15 cellular contexts compared by ENCODE assay signal in the genomic region with DNA sequence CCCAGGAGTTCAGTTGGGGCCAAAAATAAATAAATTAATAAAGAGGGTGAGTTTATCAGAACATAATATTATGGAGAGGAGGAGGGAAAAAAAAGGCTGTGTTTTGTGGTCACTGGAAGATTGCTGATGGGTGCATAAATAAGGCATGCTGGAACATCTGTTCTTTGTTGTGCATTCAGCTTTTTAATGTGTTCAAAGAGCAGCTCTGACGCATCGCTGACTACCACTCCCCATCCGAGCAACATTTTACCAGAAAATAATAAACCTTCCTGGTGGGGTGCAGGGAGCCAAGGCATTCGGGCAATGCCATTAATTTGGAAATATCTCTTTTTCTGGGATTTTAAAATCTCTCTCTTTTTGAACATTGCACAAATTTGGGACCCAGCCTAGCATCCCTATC.
A peak's percentile ranks its signal among the peaks of the same experiment; 100 is the strongest.
DNase-seq lines count a peak whose midpoint lies in the region; ATAC-seq and TF ChIP-seq lines count a peak whose summit lies in the region.
"Had no signal": no experiment of that assay in that cellular context is flagged by ENCODE, and none has a peak within 500 bp of the region (broad histone marks: within the 10 kb centered on the region; RNA-seq: fewer than 3 reads in every experiment).

No MANE protein-coding gene starts in this region.

- H3K4me2 ChIP-seq in BLaER1: peak overlapping the region; percentile 65

- peaks cover 3% of the 10 kb centered on the region; the same call in 1 of the 2 replicates for H3K9me3 ChIP-seq in BLaER1

- peaks cover 0 to 4% of the 10 kb centered on the region in 2 donors for H3K9me3 Mint-ChIP-seq in stimulated activated naive CD8-positive, alpha-beta T cell treated with anti-CD3 and anti-CD28 coated beads, Interleukin-15, amount 100 ng/mL, for 72 hours

- peaks cover 8% of the 10 kb centered on the region for H3K27me3 Mint-ChIP-seq in stimulated activated naive CD8-positive, alpha-beta T cell treated with anti-CD3 and anti-CD28 coated beads, Interleukin-15, amount 100 ng/mL, for 72 hours

- in situ Hi-C loops in astrocyte of the spinal cord (cut with HindIII; ENCODE audit: low sequenced_read_pairs): no loop called here

- H3K4me1 Mint-ChIP-seq in stimulated activated naive CD8-positive, alpha-beta T cell treated with anti-CD3 and anti-CD28 coated beads, Interleukin-15, amount 100 ng/mL, for 72 hours: no peaks in the 10 kb centered on the region

- H3K4me1 ChIP-seq in BLaER1: peaks cover 40% of the 10 kb centered on the region

- DNase-seq in LHCN-M2 (ENCODE audit: low read depth): peak; percentile 81
- peak; percentile 80 for DNase-seq in astrocyte of the spinal cord (ENCODE audit: low read depth, low spot score)
- DNase-seq in myocyte (ENCODE audit: low read depth): peak; percentile 68
- no peak for DNase-seq in anterior cingulate cortex (lab: John Stamatoyannopoulos, UW)
- no peak for DNase-seq in NCI-H526 treated with DMSO at 0.1 percent for 48 hours (lab: John Stamatoyannopoulos, UW)
- DNase-seq in stimulated activated naive CD8-positive, alpha-beta T cell treated with anti-CD3 and anti-CD28 coated beads, Interleukin-15, amount 100 ng/mL, for 72 hours: no peak
- DNase-seq: activated CD8-positive, alpha-beta memory T cell treated with anti-CD3 and anti-CD28 coated beads, Interleukin-2, amount 50 U/mL, for 4 hours; effector CD4-positive, alpha-beta T cell; NCI-H526; SIG-M5; stimulated activated CD4-positive, alpha-beta T cell treated with anti-CD3 and anti-CD28 coated beads, Interleukin-4, amount 100 ng/mL, for 24 hours; stimulated activated naive CD8-positive, alpha-beta T cell treated with anti-CD3 and anti-CD28 coated beads, Interleukin-15, Interleukin-2, amounts not matched to agents 100 U/mL and 50 U/mL, for 24 hours had no signal

- no peak for ATAC-seq in GM21737 (IDR thresholded peaks at IDR 0.05; ENCODE audit: unreplicated experiment)
- no peak for ATAC-seq in stimulated activated naive CD8-positive, alpha-beta T cell treated with anti-CD3 and anti-CD28 coated beads, Interleukin-15, amount 100 ng/mL, for 72 hours
- ATAC-seq: stimulated activated naive CD8-positive, alpha-beta T cell treated with anti-CD3 and anti-CD28 coated beads, Interleukin-15, Interleukin-2, amounts not matched to agents 100 U/mL and 50 U/mL, for 24 hours had no signal

- no peak overlapping the region for H3K4me3 Mint-ChIP-seq in stimulated activated naive CD8-positive, alpha-beta T cell treated with anti-CD3 and anti-CD28 coated beads, Interleukin-15, amount 100 ng/mL, for 72 hours

- no peak overlapping the region for H3K27ac Mint-ChIP-seq in stimulated activated naive CD8-positive, alpha-beta T cell treated with anti-CD3 and anti-CD28 coated beads, Interleukin-15, amount 100 ng/mL, for 72 hours

- no peak overlapping the region for H3K4me3 ChIP-seq in BLaER1
- H3K4me3 ChIP-seq in astrocyte of the spinal cord (ENCODE audit: low read depth, low read length): no peak overlapping the region

- no peaks in the 10 kb centered on the region for H4K20me1 ChIP-seq in BLaER1

- no peak overlapping the region for H3K9ac ChIP-seq in BLaER1

- H3K27me3 ChIP-seq in BLaER1: no peaks in the 10 kb centered on the region

- no peak for TF ChIP-seq CTCF in astrocyte of the spinal cord (IDR thresholded peaks at IDR 0.05; ENCODE audit: low read depth, low read length)

- H3K36me3 ChIP-seq in BLaER1: no peaks in the 10 kb centered on the region

- H3K27ac ChIP-seq in BLaER1: 0 out of 2 replicates have a peak overlapping the region, but pooled peaks have one; percentile 22
- H3K27ac ChIP-seq: VCaP had no signal

Comparison
In these comparisons a context has a peak if more than half of its experiments do, and no peak if none do; other contexts are left out.
1. DNase-seq: peak in LHCN-M2 (single experiment), astrocyte of the spinal cord (single experiment) and myocyte (single experiment); none in anterior cingulate cortex (0 of 58), NCI-H526 treated with DMSO at 0.1 percent for 48 hours (single experiment) and stimulated activated naive CD8-positive, alpha-beta T cell treated with anti-CD3 and anti-CD28 coated beads, Interleukin-15, amount 100 ng/mL, for 72 hours (0 of 2).